Comparison of ENCODE assay signal across 8 cellular contexts in the genomic region with DNA sequence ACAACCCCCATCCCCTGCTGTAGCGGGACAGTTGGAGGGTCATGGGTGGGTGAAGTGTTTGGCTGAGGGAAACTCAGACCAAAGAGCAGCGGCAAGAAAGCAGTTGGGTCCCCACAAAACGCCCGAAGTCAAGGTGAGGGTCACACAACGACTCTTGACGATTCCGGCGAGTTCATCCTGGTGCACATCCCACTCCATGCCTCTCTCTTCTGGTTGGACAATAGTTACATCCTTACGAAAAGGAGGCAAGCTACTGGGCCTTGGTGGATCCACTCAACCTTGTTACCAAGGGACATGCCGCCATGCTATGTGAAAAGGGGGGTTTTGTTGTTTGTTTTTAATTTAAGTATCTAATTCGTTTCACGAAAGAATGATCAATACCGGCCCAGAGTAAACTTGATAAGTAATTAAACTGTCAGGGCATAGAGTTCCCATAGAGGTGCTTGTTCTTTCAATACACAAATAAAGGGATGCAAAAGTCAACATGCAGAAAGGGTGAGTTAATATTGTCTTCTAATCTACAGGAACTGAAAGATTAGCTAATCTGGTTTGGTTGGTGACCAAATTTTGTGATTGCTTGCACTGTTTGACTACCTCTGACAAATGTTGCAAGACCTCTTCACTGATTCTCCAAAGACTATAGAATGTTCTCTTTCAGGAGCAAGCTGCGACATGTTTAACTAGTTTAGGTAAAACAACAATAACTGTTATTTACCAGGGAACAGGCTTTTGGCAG. TPM values are rescaled to one million over a fixed set of nuclear protein-coding genes. Genes with fewer than 3 reads are reported as not detected.
DNase-seq lines count a peak whose midpoint lies in the region; ATAC-seq, FAIRE-seq and TF ChIP-seq lines count a peak whose summit lies in the region.

No MANE protein-coding gene starts in this region.

- peaks cover 16% of the 10 kb centered on the region for H3K4me1 ChIP-seq in keratinocyte (ENCODE audit: control insufficient read depth, extremely low read depth, insufficient read depth, low read length)

- H3K4me3 ChIP-seq in keratinocyte (ENCODE audit: control insufficient read depth in 2 of 3, extremely low read depth in 1 of 3, insufficient read depth in 2 of 3, low read depth in 1 of 3, low read length in 3 of 3): peak overlapping the region; percentile 81 to 95 (median 86)

- H3K27me3 ChIP-seq in keratinocyte (ENCODE audit: control insufficient read depth, extremely low read depth, insufficient read depth, low read length): no peaks in the 10 kb centered on the region

- peaks cover 7% of the 10 kb centered on the region for H3K9me3 Mint-ChIP-seq in activated T-cell treated with anti-CD3 and anti-CD28 coated beads, Interleukin-2, amount 50 U/mL, for 4 hours
- H3K9me3 Mint-ChIP-seq in stimulated activated effector memory CD8-positive, alpha-beta T cell treated with anti-CD3 and anti-CD28 coated beads, Interleukin-12 subunit alpha, Interleukin-12 subunit beta, amount 100 ng/mL, for 72 hours: no peaks in the 10 kb centered on the region

- peaks cover 42% of the 10 kb centered on the region for H3K79me2 ChIP-seq in keratinocyte (ENCODE audit: control insufficient read depth, insufficient read depth, low read length)

- peaks cover 37% of the 10 kb centered on the region for H3K4me1 Mint-ChIP-seq in activated T-cell treated with anti-CD3 and anti-CD28 coated beads, Interleukin-2, amount 50 U/mL, for 4 hours (ENCODE audit: low read depth)
- H3K4me1 Mint-ChIP-seq in stimulated activated effector memory CD8-positive, alpha-beta T cell treated with anti-CD3 and anti-CD28 coated beads, Interleukin-12 subunit alpha, Interleukin-12 subunit beta, amount 100 ng/mL, for 72 hours: peaks cover 40% of the 10 kb centered on the region

- H3K4me2 ChIP-seq in keratinocyte (ENCODE audit: control insufficient read depth, extremely low read depth, insufficient read depth, low read depth, low read length): peak overlapping the region; percentile 80

- peak overlapping the region; percentile 98 for H3K4me3 Mint-ChIP-seq in activated T-cell treated with anti-CD3 and anti-CD28 coated beads, Interleukin-2, amount 50 U/mL, for 4 hours
- peak overlapping the region; percentile 98 for H3K4me3 Mint-ChIP-seq in stimulated activated effector memory CD8-positive, alpha-beta T cell treated with anti-CD3 and anti-CD28 coated beads, Interleukin-12 subunit alpha, Interleukin-12 subunit beta, amount 100 ng/mL, for 72 hours

- H3K27me3 Mint-ChIP-seq in activated T-cell treated with anti-CD3 and anti-CD28 coated beads, Interleukin-2, amount 50 U/mL, for 4 hours (ENCODE audit: low read depth): no peaks in the 10 kb centered on the region

- no peak for TF ChIP-seq CTCF in keratinocyte (optimal IDR thresholded peaks at IDR 0.05 in 1 of 3, IDR thresholded peaks at IDR 0.05 in 1 of 3, conservative IDR thresholded peaks at IDR 0.05 in 1 of 3; ENCODE audit: extremely low read depth in 1 of 3, insufficient read depth in 2 of 3, low read length in 3 of 3)

- no peaks in the 10 kb centered on the region for H4K20me1 ChIP-seq in keratinocyte (ENCODE audit: control insufficient read depth, extremely low read depth, insufficient read depth, low read length)

- DNase-seq in activated T-cell treated with anti-CD3 and anti-CD28 coated beads, Interleukin-2, amount 50 U/mL, for 4 hours: no peak
- no peak for DNase-seq in activated T-cell treated with anti-CD3 and anti-CD28 coated beads for 4 hours
- peak; percentile 41 for DNase-seq in NCI-H748 treated with DMSO at 0.1 percent for 48 hours (lab: John Stamatoyannopoulos, UW)
- DNase-seq in brain pericyte (ENCODE audit: low read depth, low spot score): peak; percentile 4
- no peak for DNase-seq in keratinocyte (ENCODE audit: low read depth, low spot score)
- DNase-seq in stimulated activated effector memory CD8-positive, alpha-beta T cell treated with anti-CD3 and anti-CD28 coated beads, Interleukin-12 subunit alpha, Interleukin-12 subunit beta, amount 100 ng/mL, for 72 hours (ENCODE audit: low spot score in 2 of 2): peak in 1 of 2 donors; percentile 56

- no peaks in the 10 kb centered on the region for H3K9me3 ChIP-seq in keratinocyte (ENCODE audit: control insufficient read depth, low read depth, low read length)

- dilution Hi-C loops in keratinocyte (cut with MboI; ENCODE audit: extremely low pct_ligation_motif_present, low sequenced_read_pairs): no loop called here

- no peak for ATAC-seq in activated T-cell treated with anti-CD3 and anti-CD28 coated beads, Interleukin-2, amount 50 U/mL, for 4 hours
- no peak for ATAC-seq in stimulated activated effector memory CD8-positive, alpha-beta T cell treated with anti-CD3 and anti-CD28 coated beads, Interleukin-12 subunit alpha, Interleukin-12 subunit beta, amount 100 ng/mL, for 72 hours
- ATAC-seq in HG03442 (IDR thresholded peaks at IDR 0.05; ENCODE audit: unreplicated experiment) (no peak), GM21723 (IDR thresholded peaks at IDR 0.05; ENCODE audit: unreplicated experiment) (no peak)

- H3K36me3 Mint-ChIP-seq in activated T-cell treated with anti-CD3 and anti-CD28 coated beads, Interleukin-2, amount 50 U/mL, for 4 hours (ENCODE audit: insufficient read depth): peaks cover 27% of the 10 kb centered on the region
- peaks cover 51% of the 10 kb centered on the region for H3K36me3 Mint-ChIP-seq in stimulated activated effector memory CD8-positive, alpha-beta T cell treated with anti-CD3 and anti-CD28 coated beads, Interleukin-12 subunit alpha, Interleukin-12 subunit beta, amount 100 ng/mL, for 72 hours

- peaks cover 5 to 13% of the 10 kb centered on the region in 2 experiments for H3K36me3 ChIP-seq in keratinocyte (ENCODE audit: control insufficient read depth in 2 of 2, extremely low read depth in 1 of 2, insufficient read depth in 2 of 2, low read length in 2 of 2)

- peak; percentile 51 for FAIRE-seq in keratinocyte (lab: Jason Lieb, UNC)

- no peaks in the 10 kb centered on the region for H3K9me1 ChIP-seq in keratinocyte (ENCODE audit: control insufficient read depth, extremely low read depth, insufficient read depth, low read length)

- peak overlapping the region; percentile 99 for H3K27ac Mint-ChIP-seq in stimulated activated effector memory CD8-positive, alpha-beta T cell treated with anti-CD3 and anti-CD28 coated beads, Interleukin-12 subunit alpha, Interleukin-12 subunit beta, amount 100 ng/mL, for 72 hours

- peak overlapping the region; percentile 91 for H3K9ac ChIP-seq in keratinocyte (ENCODE audit: control insufficient read depth, extremely low read depth, insufficient read depth, low read length)

- peak overlapping the region; percentile 60 for H2AFZ ChIP-seq in keratinocyte (ENCODE audit: control insufficient read depth, low read length)

- H3K27ac ChIP-seq in keratinocyte (ENCODE audit: control insufficient read depth, insufficient read depth, low read length): peak overlapping the region; percentile 93

RNA-seq across cellular contexts. Expression of gene SMIM15, which starts 0.7 kb away (rescaled TPM):
- 10 to 100 TPM; 79.8 to 86.6 (median 81.5) TPM for total RNA-seq in activated T-cell treated with anti-CD3 and anti-CD28 coated beads, Interleukin-2, amount 50 U/mL, for 4 hours
- polyA plus RNA-seq in keratinocyte: 31.0 to 60.1 TPM (median 54.3 TPM) in 3 replicates
- polyA plus RNA-seq in keratinocyte (2011; ENCODE audit: low read depth): 75.5 TPM
- polyA plus RNA-seq in keratinocyte (2011; cell fraction: cytosol; rRNA removed): 49.6 and 88.4 TPM in 2 replicates
- 25.1 and 33.0 TPM in 2 replicates for polyA plus RNA-seq in keratinocyte (2011; cell fraction: nucleus; rRNA removed)
- 35.7 and 52.0 TPM in 2 replicates for polyA plus RNA-seq in keratinocyte (2012; ENCODE audit: low replicate concordance)
- 20.1 to 54.2 TPM (median 21.6 TPM) in 3 replicates for polyA minus RNA-seq in keratinocyte
- polyA minus RNA-seq in keratinocyte (2011; cell fraction: cytosol; rRNA and poly(A)+ RNA removed): 31.5 TPM
- polyA minus RNA-seq in keratinocyte (2011; cell fraction: nucleus; rRNA and poly(A)+ RNA removed): 8.5 and 20.5 TPM in 2 replicates

Comparison
In these comparisons a context has a peak if more than half of its experiments do, and no peak if none do; other contexts are left out.
1. DNase-seq: peak in NCI-H748 treated with DMSO at 0.1 percent for 48 hours (single experiment) and brain pericyte (single experiment); none in activated T-cell treated with anti-CD3 and anti-CD28 coated beads, Interleukin-2, amount 50 U/mL, for 4 hours (single experiment), activated T-cell treated with anti-CD3 and anti-CD28 coated beads for 4 hours (single experiment) and keratinocyte (single experiment).